1 cellular context compared by ENCODE assay signal in the genomic region with DNA sequence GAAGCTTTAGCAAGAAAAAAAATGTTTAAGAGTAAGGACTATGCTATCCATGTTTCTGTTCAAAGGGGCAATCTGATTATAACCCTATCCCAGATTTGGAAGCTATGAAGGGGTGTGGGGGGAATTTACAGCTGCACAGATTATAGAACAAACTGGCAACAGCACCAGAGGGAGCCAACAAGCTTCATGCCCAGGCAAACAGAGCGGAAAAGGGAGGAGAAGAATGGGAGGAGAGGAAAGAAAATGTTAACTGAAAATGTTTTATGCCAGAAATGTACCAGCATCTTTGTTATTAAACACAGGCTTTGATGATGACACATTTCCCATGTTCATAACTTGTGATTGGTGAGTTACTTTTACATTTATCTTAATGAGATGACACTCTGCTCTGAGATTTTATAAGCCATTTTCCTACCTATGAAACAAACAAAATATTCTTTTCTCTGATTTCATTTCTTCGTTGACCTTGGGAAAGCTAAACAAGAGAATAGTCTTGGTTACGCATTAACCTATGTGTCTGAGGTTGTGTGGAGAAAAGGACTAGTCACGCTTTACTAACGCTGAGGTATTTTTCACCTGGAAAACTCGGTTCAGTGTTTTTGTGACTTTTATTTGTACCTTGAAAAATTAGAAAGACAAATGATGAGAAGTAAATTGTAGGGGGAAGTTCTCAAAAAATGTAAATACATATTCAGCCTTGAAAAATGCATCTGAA.
TF ChIP-seq lines count a peak whose summit lies in the region.

No MANE protein-coding gene starts in this region.

TF ChIP-seq in SK-N-SH, 30 proteins besides CTCF, POLR2A, EP300 and RAD21 (continued from another document):
- TF ChIP-seq, protein P1, sequence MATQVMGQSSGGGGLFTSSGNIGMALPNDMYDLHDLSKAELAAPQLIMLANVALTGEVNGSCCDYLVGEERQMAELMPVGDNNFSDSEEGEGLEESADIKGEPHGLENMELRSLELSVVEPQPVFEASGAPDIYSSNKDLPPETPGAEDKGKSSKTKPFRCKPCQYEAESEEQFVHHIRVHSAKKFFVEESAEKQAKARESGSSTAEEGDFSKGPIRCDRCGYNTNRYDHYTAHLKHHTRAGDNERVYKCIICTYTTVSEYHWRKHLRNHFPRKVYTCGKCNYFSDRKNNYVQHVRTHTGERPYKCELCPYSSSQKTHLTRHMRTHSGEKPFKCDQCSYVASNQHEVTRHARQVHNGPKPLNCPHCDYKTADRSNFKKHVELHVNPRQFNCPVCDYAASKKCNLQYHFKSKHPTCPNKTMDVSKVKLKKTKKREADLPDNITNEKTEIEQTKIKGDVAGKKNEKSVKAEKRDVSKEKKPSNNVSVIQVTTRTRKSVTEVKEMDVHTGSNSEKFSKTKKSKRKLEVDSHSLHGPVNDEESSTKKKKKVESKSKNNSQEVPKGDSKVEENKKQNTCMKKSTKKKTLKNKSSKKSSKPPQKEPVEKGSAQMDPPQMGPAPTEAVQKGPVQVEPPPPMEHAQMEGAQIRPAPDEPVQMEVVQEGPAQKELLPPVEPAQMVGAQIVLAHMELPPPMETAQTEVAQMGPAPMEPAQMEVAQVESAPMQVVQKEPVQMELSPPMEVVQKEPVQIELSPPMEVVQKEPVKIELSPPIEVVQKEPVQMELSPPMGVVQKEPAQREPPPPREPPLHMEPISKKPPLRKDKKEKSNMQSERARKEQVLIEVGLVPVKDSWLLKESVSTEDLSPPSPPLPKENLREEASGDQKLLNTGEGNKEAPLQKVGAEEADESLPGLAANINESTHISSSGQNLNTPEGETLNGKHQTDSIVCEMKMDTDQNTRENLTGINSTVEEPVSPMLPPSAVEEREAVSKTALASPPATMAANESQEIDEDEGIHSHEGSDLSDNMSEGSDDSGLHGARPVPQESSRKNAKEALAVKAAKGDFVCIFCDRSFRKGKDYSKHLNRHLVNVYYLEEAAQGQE (IDR thresholded peaks at IDR 0.05; ENCODE audit: low read depth, low read length), result no peak
- no peak for TF ChIP-seq TCF12 (IDR thresholded peaks at IDR 0.05)
- no peak for TF ChIP-seq RFX5 (IDR thresholded peaks at IDR 0.05; ENCODE audit: low read length)
